Comparison of ENCODE assay signal across 14 cellular contexts in genomic region chr17:2082003-2082862, GRCh38. TPM values are rescaled to one million over a fixed set of nuclear protein-coding genes. Genes with fewer than 3 reads are reported as not detected.
DNase-seq lines count a peak whose midpoint lies in the region; ATAC-seq, FAIRE-seq and TF ChIP-seq lines count a peak whose summit lies in the region.
"Had no signal": no experiment of that assay in that cellular context is flagged by ENCODE, and none has a peak within 500 bp of the region (broad histone marks: within the 10 kb centered on the region; RNA-seq: fewer than 3 reads in every experiment).

No MANE protein-coding gene starts in this region.

- H3K27ac Mint-ChIP-seq in T-helper 2 cell treated with Interferon-gamma antibody and Interleukin-4, amounts not matched to agents 5 μg/mL and 100 μg/mL, for 36 hours = peak overlapping the region; percentile 80

- peaks cover 18 to 20% of the 10 kb centered on the region in 2 donors for H3K4me1 ChIP-seq in small intestine (ENCODE audit: control insufficient read depth in 2 of 2, insufficient read depth in 1 of 2, low read depth in 1 of 2, low read length in 1 of 2)

- peaks cover 63% of the 10 kb centered on the region for H3K4me1 Mint-ChIP-seq in T-helper 2 cell treated with Interferon-gamma antibody and Interleukin-4, amounts not matched to agents 5 μg/mL and 100 μg/mL, for 36 hours (ENCODE audit: low read depth)

- H3K9me3 Mint-ChIP-seq in T-helper 2 cell treated with Interferon-gamma antibody and Interleukin-4, amounts not matched to agents 5 μg/mL and 100 μg/mL, for 36 hours = no peaks in the 10 kb centered on the region
- H3K9me3 Mint-ChIP-seq: IgD-negative memory B cell had no signal

- no peaks in the 10 kb centered on the region for H3K27me3 ChIP-seq in small intestine (ENCODE audit: control insufficient read depth in 2 of 2, insufficient read depth in 2 of 2, low read length in 2 of 2)
- H3K27me3 ChIP-seq: neutrophil, thyroid gland had no signal

- FAIRE-seq in small intestine (lab: Jason Lieb, UNC) (no peak), frontal cortex (lab: Jason Lieb, UNC) (no peak)

- H3K36me3 ChIP-seq in small intestine (ENCODE audit: control insufficient read depth in 2 of 2, insufficient read depth in 2 of 2, low read length in 2 of 2) = peaks cover 0 to 3% of the 10 kb centered on the region in 2 donors

- H3K27me3 Mint-ChIP-seq in T-helper 2 cell treated with Interferon-gamma antibody and Interleukin-4, amounts not matched to agents 5 μg/mL and 100 μg/mL, for 36 hours (ENCODE audit: low read depth) = no peaks in the 10 kb centered on the region
- H3K27me3 Mint-ChIP-seq: IgD-negative memory B cell had no signal

- WGBS in small intestine, 3 donors = 63 to 81% (median 65%) methylated on average over 9 of the region's 9 CpGs

- no peaks in the 10 kb centered on the region for H3K9me3 ChIP-seq in small intestine (ENCODE audit: control insufficient read depth, low read depth)
- H3K9me3 ChIP-seq: neutrophil, thyroid gland had no signal

- ATAC-seq in SK-N-SH treated with all-trans-retinoic acid at 6 μM for 48 hours = no peak
- no peak for ATAC-seq in esophagus mucosa
- no peak for ATAC-seq in HG02885 (IDR thresholded peaks at IDR 0.05; ENCODE audit: poor library complexity, unreplicated experiment)

- DNase-seq in T-helper 2 cell treated with Interferon-gamma antibody and Interleukin-4, amounts not matched to agents 5 μg/mL and 100 μg/mL, for 36 hours (ENCODE audit: low spot score) = no peak
- DNase-seq in T-helper 2 cell (no peak), islet precursor cell (peak; percentile 55), small intestine (no peak), frontal cortex (ENCODE audit: low spot score in 2 of 2) (no peak)
- DNase-seq: 8988T; activated effector memory CD4-positive, alpha-beta T cell treated with Interleukin-2 at 50 U/mL for 16 hours; NCI-H187 treated with DMSO at 0.1 percent for 48 hours; thyroid gland had no signal

- H3K36me3 Mint-ChIP-seq in T-helper 2 cell treated with Interferon-gamma antibody and Interleukin-4, amounts not matched to agents 5 μg/mL and 100 μg/mL, for 36 hours (ENCODE audit: low read depth) = peaks cover 55% of the 10 kb centered on the region

- peak overlapping the region; percentile 47 for H3K4me3 Mint-ChIP-seq in T-helper 2 cell treated with Interferon-gamma antibody and Interleukin-4, amounts not matched to agents 5 μg/mL and 100 μg/mL, for 36 hours
- H3K4me3 Mint-ChIP-seq: IgD-negative memory B cell had no signal

- H3K27ac ChIP-seq in small intestine (ENCODE audit: low read depth in 1 of 2, low read length in 1 of 2) = peak overlapping the region; percentile 95 to 97

- H3K4me3 ChIP-seq in small intestine (ENCODE audit: low read depth in 1 of 2, low read length in 2 of 2) = no peak overlapping the region
- H3K4me3 ChIP-seq: thyroid gland had no signal

TF ChIP-seq in SK-N-SH treated with all-trans-retinoic acid at 6 μM for 48 hours, 23 proteins besides CTCF, POLR2A, EP300 and RAD21 (continues in another document):
- no peak; the same call in 1 of the 2 replicates for TF ChIP-seq SNAI2 (CRISPR knock-in tag; IDR thresholded peaks at IDR 0.05)
- TF ChIP-seq ZFP3 (CRISPR knock-in tag; IDR thresholded peaks at IDR 0.05) = no peak
- TF ChIP-seq ESRRG (CRISPR knock-in tag; IDR thresholded peaks at IDR 0.05) = no peak
- no peak for TF ChIP-seq ARNTL (CRISPR knock-in tag; IDR thresholded peaks at IDR 0.05; ENCODE audit: borderline replicate concordance, low read depth)
- TF ChIP-seq OSR1 (CRISPR knock-in tag; IDR thresholded peaks at IDR 0.05) = no peak
- peak; percentile 82 for TF ChIP-seq PPARA (CRISPR knock-in tag; IDR thresholded peaks at IDR 0.05; ENCODE audit: borderline replicate concordance)
- TF ChIP-seq POU6F1 (CRISPR knock-in tag; IDR thresholded peaks at IDR 0.05; ENCODE audit: borderline replicate concordance, low read depth) = no peak
- no peak for TF ChIP-seq ZFP30 (CRISPR knock-in tag; IDR thresholded peaks at IDR 0.05)
- TF ChIP-seq PATZ1 (CRISPR knock-in tag; IDR thresholded peaks at IDR 0.05; ENCODE audit: borderline replicate concordance) = no peak
- no peak for TF ChIP-seq CSDC2 (CRISPR knock-in tag; IDR thresholded peaks at IDR 0.05)
- no peak for TF ChIP-seq CREB5 (CRISPR knock-in tag; IDR thresholded peaks at IDR 0.05; ENCODE audit: low read depth)
- TF ChIP-seq BACH2 (CRISPR knock-in tag; IDR thresholded peaks at IDR 0.05; ENCODE audit: borderline replicate concordance) = peak; percentile 66; the same call in 1 of the 2 replicates
- TF ChIP-seq ZNF565 (CRISPR knock-in tag; conservative IDR thresholded peaks at IDR 0.05; ENCODE audit: low read depth) = no peak
- TF ChIP-seq TCF4 (CRISPR knock-in tag; IDR thresholded peaks at IDR 0.05; ENCODE audit: borderline replicate concordance) = peak; percentile 87
- TF ChIP-seq, protein P1, sequence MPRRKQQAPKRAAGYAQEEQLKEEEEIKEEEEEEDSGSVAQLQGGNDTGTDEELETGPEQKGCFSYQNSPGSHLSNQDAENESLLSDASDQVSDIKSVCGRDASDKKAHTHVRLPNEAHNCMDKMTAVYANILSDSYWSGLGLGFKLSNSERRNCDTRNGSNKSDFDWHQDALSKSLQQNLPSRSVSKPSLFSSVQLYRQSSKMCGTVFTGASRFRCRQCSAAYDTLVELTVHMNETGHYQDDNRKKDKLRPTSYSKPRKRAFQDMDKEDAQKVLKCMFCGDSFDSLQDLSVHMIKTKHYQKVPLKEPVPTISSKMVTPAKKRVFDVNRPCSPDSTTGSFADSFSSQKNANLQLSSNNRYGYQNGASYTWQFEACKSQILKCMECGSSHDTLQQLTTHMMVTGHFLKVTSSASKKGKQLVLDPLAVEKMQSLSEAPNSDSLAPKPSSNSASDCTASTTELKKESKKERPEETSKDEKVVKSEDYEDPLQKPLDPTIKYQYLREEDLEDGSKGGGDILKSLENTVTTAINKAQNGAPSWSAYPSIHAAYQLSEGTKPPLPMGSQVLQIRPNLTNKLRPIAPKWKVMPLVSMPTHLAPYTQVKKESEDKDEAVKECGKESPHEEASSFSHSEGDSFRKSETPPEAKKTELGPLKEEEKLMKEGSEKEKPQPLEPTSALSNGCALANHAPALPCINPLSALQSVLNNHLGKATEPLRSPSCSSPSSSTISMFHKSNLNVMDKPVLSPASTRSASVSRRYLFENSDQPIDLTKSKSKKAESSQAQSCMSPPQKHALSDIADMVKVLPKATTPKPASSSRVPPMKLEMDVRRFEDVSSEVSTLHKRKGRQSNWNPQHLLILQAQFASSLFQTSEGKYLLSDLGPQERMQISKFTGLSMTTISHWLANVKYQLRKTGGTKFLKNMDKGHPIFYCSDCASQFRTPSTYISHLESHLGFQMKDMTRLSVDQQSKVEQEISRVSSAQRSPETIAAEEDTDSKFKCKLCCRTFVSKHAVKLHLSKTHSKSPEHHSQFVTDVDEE (CRISPR knock-in tag; IDR thresholded peaks at IDR 0.05) = peak; percentile 91
- peak; percentile 73 for TF ChIP-seq ZNF70 (CRISPR knock-in tag; IDR thresholded peaks at IDR 0.05)
- no peak for TF ChIP-seq ZC3H10 (CRISPR knock-in tag; IDR thresholded peaks at IDR 0.05)
- TF ChIP-seq GLIS3 (CRISPR knock-in tag; IDR thresholded peaks at IDR 0.05) = 0 out of 2 replicates have a peak, but pooled peaks have one; percentile 10

RNA-seq across cellular contexts. Expression of gene HIC1, which starts 27.3 kb away (rescaled TPM):
- polyA plus RNA-seq in small intestine = 1 to 10 TPM in 2 of 3 donors, under 1 TPM in 1; 0.89 to 6.9 (median 6.2) TPM
- total RNA-seq in esophagus mucosa (2.3 TPM), frontal cortex (3.3 TPM)

RNA-seq across cellular contexts. Expression of gene OVCA2, which starts 40.4 kb away (rescaled TPM):
- polyA plus RNA-seq in small intestine = 10 to 100 TPM; 65.9 to 90.5 (median 80.1) TPM
- 32.3 TPM for total RNA-seq in esophagus mucosa
- 14.7 TPM for total RNA-seq in frontal cortex

RNA-seq across cellular contexts. Expression of gene DPH1, which starts 52.3 kb away (rescaled TPM):
- 10 to 100 TPM; 11.6 to 19.2 (median 12.5) TPM for polyA plus RNA-seq in small intestine
- 29.1 TPM for total RNA-seq in esophagus mucosa
- total RNA-seq in frontal cortex = 21.6 TPM

RNA-seq across cellular contexts. Expression of gene RTN4RL1, which starts 57.1 kb away (rescaled TPM):
- polyA plus RNA-seq in small intestine = 1 to 10 TPM in 1 of 3 donors, not detected in 2; 1.0 TPM
- 1.2 TPM for total RNA-seq in esophagus mucosa
- 20.4 TPM for total RNA-seq in frontal cortex
